ENCODE assay signal across 9 cellular contexts in the genomic region with DNA sequence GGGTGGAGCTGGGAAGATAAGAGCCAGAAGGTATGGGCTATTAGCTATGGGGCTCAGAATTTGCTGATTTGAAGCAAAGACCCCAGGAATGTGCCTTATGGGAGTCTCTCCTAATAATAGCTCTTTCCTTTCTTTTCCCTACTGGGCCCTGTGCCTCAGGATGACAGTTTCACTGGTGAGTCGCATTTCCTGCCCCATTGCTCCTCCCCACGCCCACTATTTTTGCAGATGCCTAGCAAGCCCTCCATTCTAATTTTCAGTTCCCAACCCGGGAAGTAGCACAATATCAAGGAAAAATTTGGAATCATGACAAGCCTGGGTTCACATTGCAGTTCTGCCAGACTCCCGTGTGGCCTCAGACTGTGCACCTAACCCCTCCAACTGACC. TPM values are rescaled to one million over a fixed set of nuclear protein-coding genes. Genes with fewer than 3 reads are reported as not detected.
DNase-seq lines count a peak whose midpoint lies in the region; ATAC-seq, FAIRE-seq and TF ChIP-seq lines count a peak whose summit lies in the region.
"Had no signal": no experiment of that assay in that cellular context is flagged by ENCODE, and none has a peak within 500 bp of the region (broad histone marks: within the 10 kb centered on the region; RNA-seq: fewer than 3 reads in every experiment).

No MANE protein-coding gene starts in this region.

- peak; percentile 22 for DNase-seq in Daoy (ENCODE audit: low read depth)
- DNase-seq in RKO (ENCODE audit: low spot score) = peak; percentile 77
- DNase-seq in epithelial cell of proximal tubule (ENCODE audit: low read depth) = no peak
- DNase-seq in psoas muscle = no peak
- no peak for DNase-seq in urothelium cell line (ENCODE audit: low spot score)
- no peak for DNase-seq in activated CD8-positive, alpha-beta memory T cell treated with anti-CD3 and anti-CD28 coated beads for 24 hours
- DNase-seq in GM20000 (ENCODE audit: low spot score) = no peak
- DNase-seq: NCI-H1092 had no signal

- FAIRE-seq in urothelium cell line (lab: Jason Lieb, UNC) = no peak

- ATAC-seq in psoas muscle = peak in 2 of 4 donors; percentile 23 to 25
- ATAC-seq in GM21529 (IDR thresholded peaks at IDR 0.05; ENCODE audit: unreplicated experiment) = no peak

- intact Hi-C loops in psoas muscle (cut with DNase I) = no loop called here

- peak overlapping the region; percentile 46 for H3K4me3 ChIP-seq in epithelial cell of proximal tubule (ENCODE audit: low read depth, low read length)
- H3K4me3 ChIP-seq in psoas muscle = peak overlapping the region; percentile 38

- no peaks in the 10 kb centered on the region for H3K36me3 ChIP-seq in psoas muscle (ENCODE audit: insufficient read depth in 1 of 2, low read depth in 1 of 2)

- H3K9me3 ChIP-seq in psoas muscle = no peaks in the 10 kb centered on the region

- H3K4me1 ChIP-seq in psoas muscle = peaks cover 2% of the 10 kb centered on the region

- H3K27me3 ChIP-seq in psoas muscle (ENCODE audit: insufficient read depth in 3 of 3, low read length in 2 of 3) = no peaks in the 10 kb centered on the region

- WGBS in psoas muscle, 3 donors = 43 to 44% (median 43%) methylated on average over 4 of the region's 4 CpGs

- TF ChIP-seq CTCF in epithelial cell of proximal tubule (conservative IDR thresholded peaks at IDR 0.05; ENCODE audit: low read depth, low read length) = no peak
- TF ChIP-seq CTCF in psoas muscle (IDR thresholded peaks at IDR 0.05) = no peak
- no peak for TF ChIP-seq CTCF in GM20000 (IDR thresholded peaks at IDR 0.05; ENCODE audit: extremely low read depth, missing control alignments)

- peak overlapping the region; percentile 46 for H3K27ac ChIP-seq in psoas muscle

RNA-seq across cellular contexts. Expression of gene IL17RE, which starts 0.6 kb away (rescaled TPM):
- total RNA-seq in Daoy (2014; rRNA removed; shearing (Covaris generic)) = 0.06 and 0.18 TPM in 2 replicates
- total RNA-seq in epithelial cell of proximal tubule (4.1 and 4.8 TPM in 2 replicates), psoas muscle (under 1 TPM; 0.20 to 0.84 (median 0.59) TPM)
- polyA plus RNA-seq in psoas muscle = 1 to 10 TPM in 1 of 3 donors, under 1 TPM in 2; 0.07 to 1.1 (median 0.86) TPM

RNA-seq across cellular contexts. Expression of gene JAGN1, which starts 12.8 kb away (rescaled TPM):
- 22.7 and 22.8 TPM in 2 replicates for total RNA-seq in Daoy (2014; rRNA removed; shearing (Covaris generic))
- total RNA-seq in epithelial cell of proximal tubule (27.8 and 39.1 TPM in 2 replicates), psoas muscle (10 to 100 TPM; 18.6 to 44.4 (median 29.5) TPM)
- 10 to 100 TPM; 45.2 to 98.2 (median 64.9) TPM for polyA plus RNA-seq in psoas muscle

RNA-seq across cellular contexts. Expression of gene IL17RC, which starts 13.7 kb away (rescaled TPM):
- total RNA-seq in Daoy (2014; rRNA removed; shearing (Covaris generic)) = 6.7 and 9.5 TPM in 2 replicates
- total RNA-seq in epithelial cell of proximal tubule = 33.2 and 35.3 TPM in 2 replicates
- total RNA-seq in psoas muscle = 10 to 100 TPM; 10.4 to 27.0 (median 20.5) TPM
- 10 to 100 TPM; 10.8 to 21.9 (median 13.9) TPM for polyA plus RNA-seq in psoas muscle

RNA-seq across cellular contexts. Expression of gene CIDEC, which starts 23.2 kb away (rescaled TPM):
- total RNA-seq in Daoy (2014; rRNA removed; shearing (Covaris generic)) = not detected in 2 replicates
- not detected in 2 replicates for total RNA-seq in epithelial cell of proximal tubule
- total RNA-seq in psoas muscle = 1 to 10 TPM in 2 of 4 donors, under 1 TPM in 2; 0.75 to 3.3 (median 1.3) TPM
- 10 to 100 TPM in 1 of 3 donors, 1 to 10 TPM in 2; 3.5 to 15.0 (median 4.4) TPM for polyA plus RNA-seq in psoas muscle

RNA-seq across cellular contexts. Expression of gene CRELD1, which starts 30.4 kb away (rescaled TPM):
- total RNA-seq in Daoy (2014; rRNA removed; shearing (Covaris generic)) = 9.9 and 12.4 TPM in 2 replicates
- total RNA-seq in epithelial cell of proximal tubule (20.5 and 36.6 TPM in 2 replicates), psoas muscle (10 to 100 TPM; 28.5 to 47.5 (median 37.8) TPM)
- polyA plus RNA-seq in psoas muscle = 10 to 100 TPM; 24.2 to 35.0 (median 25.2) TPM

Comparison
In these comparisons a context has a peak if more than half of its experiments do, and no peak if none do; other contexts are left out.
1. DNase-seq: peak in Daoy (single experiment) and RKO (single experiment); none in epithelial cell of proximal tubule (single experiment), psoas muscle (0 of 2), urothelium cell line (single experiment), activated CD8-positive, alpha-beta memory T cell treated with anti-CD3 and anti-CD28 coated beads for 24 hours (single experiment) and GM20000 (single experiment).